Comparison of ENCODE assay signal across 11 cellular contexts in the genomic region with DNA sequence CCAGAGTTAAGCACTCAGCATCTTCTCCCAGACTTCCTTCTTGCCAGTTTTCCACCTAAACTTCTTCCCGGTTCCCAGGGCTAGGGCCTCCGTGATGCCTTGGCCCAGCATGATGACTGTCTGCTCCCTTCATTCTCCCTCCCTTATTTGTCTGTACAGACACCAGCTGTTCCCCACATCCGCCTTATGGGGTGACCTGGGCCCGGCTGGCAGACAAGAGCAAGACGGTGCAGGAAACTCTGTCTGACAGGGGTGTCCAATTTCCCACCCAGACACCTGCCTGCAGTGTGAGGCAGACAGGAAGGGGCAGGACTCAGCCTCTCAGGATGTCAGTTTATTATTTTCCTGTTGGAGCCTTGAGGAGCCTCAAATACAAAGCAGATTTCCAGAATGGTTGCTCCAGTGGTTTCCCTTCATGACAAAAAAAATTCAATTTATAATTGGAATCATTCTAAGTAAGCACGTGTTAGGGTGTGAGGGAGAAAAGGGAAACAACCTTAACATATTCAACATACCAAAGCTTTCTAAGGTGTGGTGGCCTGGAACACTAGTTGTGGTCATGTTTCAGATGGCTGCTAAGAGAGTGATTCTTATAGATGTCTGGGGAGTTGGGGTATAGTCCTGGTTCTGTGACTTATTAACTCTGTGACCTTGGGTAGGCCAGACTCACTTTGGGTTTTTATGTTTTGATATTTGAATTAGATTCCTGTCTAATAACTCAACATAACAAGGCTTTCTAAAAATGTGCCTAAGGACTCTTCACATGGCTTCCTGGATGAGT.
DNase-seq lines count a peak whose midpoint lies in the region; ATAC-seq and TF ChIP-seq lines count a peak whose summit lies in the region.
"Had no signal": no experiment of that assay in that cellular context is flagged by ENCODE, and none has a peak within 500 bp of the region (broad histone marks: within the 10 kb centered on the region; RNA-seq: fewer than 3 reads in every experiment).

No MANE protein-coding gene starts in this region.

- H3K27ac Mint-ChIP-seq in nephron: peak overlapping the region; percentile 51 to 78 (median 69)
- H3K27ac Mint-ChIP-seq: activated CD8-positive, alpha-beta T cell treated with anti-CD3 and anti-CD28 coated beads for 36 hours; activated naive CD4-positive, alpha-beta T cell treated with anti-CD3 and anti-CD28 coated beads, Interleukin-2, amount 50 U/mL, for 24 hours had no signal

- no peaks in the 10 kb centered on the region for H3K9me3 Mint-ChIP-seq in nephron
- H3K9me3 Mint-ChIP-seq: activated CD8-positive, alpha-beta T cell treated with anti-CD3 and anti-CD28 coated beads for 36 hours; activated naive CD4-positive, alpha-beta T cell treated with anti-CD3 and anti-CD28 coated beads, Interleukin-2, amount 50 U/mL, for 24 hours had no signal

- ATAC-seq in GM19372 (IDR thresholded peaks at IDR 0.05; ENCODE audit: low read depth, unreplicated experiment): peak; percentile 37
- ATAC-seq in HG02798 (IDR thresholded peaks at IDR 0.05; ENCODE audit: poor library complexity, unreplicated experiment): peak; percentile 28
- ATAC-seq: activated CD8-positive, alpha-beta T cell treated with anti-CD3 and anti-CD28 coated beads for 36 hours had no signal

- peak; percentile 32 for DNase-seq in Jurkat, Clone E6-1 (ENCODE audit: low read depth, low spot score)
- DNase-seq in tibial nerve (ENCODE audit: low spot score in 2 of 2): no peak
- DNase-seq in iPS-NIHi7 (ENCODE audit: extremely low spot score): no peak
- DNase-seq in activated gamma-delta T cell treated with Interleukin-2 at 50 U/mL for 16 hours: no peak
- no peak for DNase-seq in AML-193 (lab: John Stamatoyannopoulos, UW)
- DNase-seq: activated CD8-positive, alpha-beta T cell treated with anti-CD3 and anti-CD28 coated beads for 36 hours; GM23248 had no signal

- H3K27ac ChIP-seq in tibial nerve: no peak overlapping the region
- H3K27ac ChIP-seq: GM23248 had no signal

- peaks cover 20% of the 10 kb centered on the region for H3K36me3 Mint-ChIP-seq in nephron (ENCODE audit: low read depth)

- H3K4me1 ChIP-seq in tibial nerve: peaks cover 0 to under 1% (median 0%) of the 10 kb centered on the region in 4 donors

- H3K9me3 ChIP-seq in tibial nerve: no peaks in the 10 kb centered on the region

- H3K36me3 ChIP-seq in tibial nerve: peaks cover 0 to 10% (median 0%) of the 10 kb centered on the region in 3 donors

- TF ChIP-seq CTCF in nephron (IDR thresholded peaks at IDR 0.05; ENCODE audit: unreplicated experiment in 3 of 3) (no peak), tibial nerve (IDR thresholded peaks at IDR 0.05) (no peak)

- H3K27me3 ChIP-seq in tibial nerve: no peaks in the 10 kb centered on the region

- no peak overlapping the region for H3K4me3 Mint-ChIP-seq in nephron
- H3K4me3 Mint-ChIP-seq: activated CD8-positive, alpha-beta T cell treated with anti-CD3 and anti-CD28 coated beads for 36 hours; activated naive CD4-positive, alpha-beta T cell treated with anti-CD3 and anti-CD28 coated beads, Interleukin-2, amount 50 U/mL, for 24 hours had no signal

- WGBS in tibial nerve, 2 donors: 71 to 73% methylated on average over 6 of the region's 6 CpGs

- no peak for TF ChIP-seq EP300 in tibial nerve (IDR thresholded peaks at IDR 0.05)

- peaks cover 6% of the 10 kb centered on the region for H3K4me1 Mint-ChIP-seq in nephron
- H3K4me1 Mint-ChIP-seq: activated naive CD4-positive, alpha-beta T cell treated with anti-CD3 and anti-CD28 coated beads, Interleukin-2, amount 50 U/mL, for 24 hours had no signal

- H3K27me3 Mint-ChIP-seq in nephron (ENCODE audit: low read depth): peaks cover 3% of the 10 kb centered on the region
- H3K27me3 Mint-ChIP-seq: activated CD8-positive, alpha-beta T cell treated with anti-CD3 and anti-CD28 coated beads for 36 hours; activated naive CD4-positive, alpha-beta T cell treated with anti-CD3 and anti-CD28 coated beads, Interleukin-2, amount 50 U/mL, for 24 hours had no signal

- no peak for TF ChIP-seq POLR2A in tibial nerve (IDR thresholded peaks at IDR 0.05)

- no peak overlapping the region for H3K4me3 ChIP-seq in Jurkat, Clone E6-1 (ENCODE audit: low read length)
- no peak overlapping the region for H3K4me3 ChIP-seq in tibial nerve
- H3K4me3 ChIP-seq: GM23248 had no signal
